ENCODE assay signal across 9 cellular contexts in genomic region chr15:40857601-40858351, GRCh38. TPM values are rescaled to one million over a fixed set of nuclear protein-coding genes. Genes with fewer than 3 reads are reported as not detected.
DNase-seq lines count a peak whose midpoint lies in the region; ATAC-seq and TF ChIP-seq lines count a peak whose summit lies in the region.
"Had no signal": no experiment of that assay in that cellular context is flagged by ENCODE, and none has a peak within 500 bp of the region (broad histone marks: within the 10 kb centered on the region; RNA-seq: fewer than 3 reads in every experiment).

No MANE protein-coding gene starts in this region.

- no peak overlapping the region for H3K4me3 Mint-ChIP-seq in natural killer cell

- H3K36me3 Mint-ChIP-seq in natural killer cell = no peaks in the 10 kb centered on the region

- peaks cover 11 to 15% of the 10 kb centered on the region in 2 donors for H3K27me3 Mint-ChIP-seq in natural killer cell (ENCODE audit: low read depth in 2 of 2)

- DNase-seq in NCI-H345 (lab: John Stamatoyannopoulos, UW) = peak; percentile 56
- no peak for DNase-seq in NCI-H345 treated with DMSO at 0.1 percent for 48 hours (lab: John Stamatoyannopoulos, UW; ENCODE audit: unreplicated experiment)
- peak; percentile 27 for DNase-seq in HS-27A (ENCODE audit: low read depth)
- DNase-seq in OCI-M1 (lab: John Stamatoyannopoulos, UW) = peak; percentile 90
- DNase-seq in activated T-cell treated with anti-CD3 and anti-CD28 coated beads for 4 hours = peak; percentile 83
- DNase-seq in natural killer cell = peak; percentile 76
- DNase-seq in stimulated activated naive CD4-positive, alpha-beta T cell (lab: John Stamatoyannopoulos, UW) = peak; percentile 51 to 83 (median 71)

- intact Hi-C loops in natural killer cell (cut with micrococcal nuclease) = loop anchor here (1.0 to 5.0 kb wide), 3 partner anchors 37 to 325 kb away; partner anchors contain the start of gene VPS18

- ATAC-seq in esophagus mucosa (peak; percentile 81), natural killer cell (peak; percentile 91 to 99 (median 94))

- H3K4me1 Mint-ChIP-seq in natural killer cell = peaks cover 0 to 6% of the 10 kb centered on the region in 2 donors

- H3K27ac Mint-ChIP-seq in natural killer cell = peak overlapping the region in 1 of 2 donors; percentile 44

- no peaks in the 10 kb centered on the region for H3K9me3 Mint-ChIP-seq in natural killer cell

- peak; percentile 84 for TF ChIP-seq CTCF in natural killer cell (IDR thresholded peaks at IDR 0.05)

RNA-seq across cellular contexts. Expression of gene SPINT1, which starts 13.9 kb away (rescaled TPM):
- total RNA-seq in esophagus mucosa (127 TPM), natural killer cell (1 to 10 TPM in 2 of 3 donors, under 1 TPM in 1; 0.41 to 3.1 (median 1.7) TPM)

RNA-seq across cellular contexts. Expression of gene RHOV, which starts 16.3 kb away (rescaled TPM):
- total RNA-seq in esophagus mucosa = 118 TPM
- not detected for total RNA-seq in natural killer cell

RNA-seq across cellular contexts. Expression of gene PPP1R14D, which starts 29.3 kb away (rescaled TPM):
- total RNA-seq in esophagus mucosa = not detected
- not detected for total RNA-seq in natural killer cell
- total RNA-seq: temporal lobe had no signal

RNA-seq across cellular contexts. Expression of gene VPS18, which starts 36.5 kb away (rescaled TPM):
- total RNA-seq in esophagus mucosa = 10.9 TPM
- total RNA-seq in natural killer cell = 10 to 100 TPM; 30.8 to 35.6 (median 34.1) TPM

RNA-seq across cellular contexts. Expression of gene DNAJC17, which starts 50.5 kb away (rescaled TPM):
- total RNA-seq in esophagus mucosa (20.8 TPM), natural killer cell (10 to 100 TPM; 36.2 to 64.9 (median 50.0) TPM)

Comparison
In these comparisons a context has a peak if more than half of its experiments do, and no peak if none do; other contexts are left out.
1. RNA of gene SPINT1, which starts 13.9 kb away (total RNA-seq): 127 TPM in esophagus mucosa (single experiment); 0.41 to 3.1 TPM in natural killer cell; every median in the first group is over 10 times any median in the second.
2. RNA of gene RHOV, which starts 16.3 kb away (total RNA-seq): 118 TPM in esophagus mucosa (single experiment); not detected in natural killer cell; every median in the first group is over 100 times any median in the second.